In genomic region chr1:200409761-200410565, GRCh38 we compare ENCODE assay signal across 8 cellular contexts. TPM values are rescaled to one million over a fixed set of nuclear protein-coding genes. Genes with fewer than 3 reads are reported as not detected.
A peak's percentile ranks its signal among the peaks of the same experiment; 100 is the strongest.
DNase-seq lines count a peak whose midpoint lies in the region; ATAC-seq and TF ChIP-seq lines count a peak whose summit lies in the region.

Gene ZNF281 (minus strand): TSS chr1:200410036. CDS start chr1:200409705, 331 bp downstream.

- peaks cover 11% of the 10 kb centered on the region for H3K9me3 Mint-ChIP-seq in activated naive CD4-positive, alpha-beta T cell treated with anti-CD3 and anti-CD28 coated beads, Interleukin-2, amount 50 U/mL, for 24 hours

- H3K4me3 Mint-ChIP-seq in activated naive CD4-positive, alpha-beta T cell treated with anti-CD3 and anti-CD28 coated beads, Interleukin-2, amount 50 U/mL, for 24 hours = peak within 1 kb of the TSS; percentile 99

- peaks cover 28% of the 10 kb centered on the region for H3K4me1 ChIP-seq in suprapubic skin

- H3K4me1 Mint-ChIP-seq in activated naive CD4-positive, alpha-beta T cell treated with anti-CD3 and anti-CD28 coated beads, Interleukin-2, amount 50 U/mL, for 24 hours = peaks cover 55% of the 10 kb centered on the region

- TF ChIP-seq EP300 in suprapubic skin (IDR thresholded peaks at IDR 0.05) = no peak

- H3K4me3 ChIP-seq in suprapubic skin = peak within 1 kb of the TSS; percentile 83

- WGBS in suprapubic skin = 0% methylated on average over 51 of the region's 54 CpGs

- no peaks in the 10 kb centered on the region for H3K36me3 ChIP-seq in suprapubic skin

- peaks cover 29% of the 10 kb centered on the region for H3K36me3 Mint-ChIP-seq in activated naive CD4-positive, alpha-beta T cell treated with anti-CD3 and anti-CD28 coated beads, Interleukin-2, amount 50 U/mL, for 24 hours

- DNase-seq in NCI-H1105 (lab: John Stamatoyannopoulos, UW) = peak; percentile 99
- peak; percentile 96 for DNase-seq in SKM-1 (lab: John Stamatoyannopoulos, UW; ENCODE audit: unreplicated experiment)
- DNase-seq in glomerular endothelial cell (ENCODE audit: extremely low read depth, low read depth, low spot score) = peak; percentile 41
- peak; percentile 91 for DNase-seq in occipital lobe (lab: John Stamatoyannopoulos, UW)
- peak; percentile 94 to 95 for DNase-seq in suprapubic skin (ENCODE audit: low spot score in 2 of 2)

- H3K27ac Mint-ChIP-seq in activated naive CD4-positive, alpha-beta T cell treated with anti-CD3 and anti-CD28 coated beads, Interleukin-2, amount 50 U/mL, for 24 hours = peak within 1 kb of the TSS; percentile 99

- no peaks in the 10 kb centered on the region for H3K27me3 Mint-ChIP-seq in activated naive CD4-positive, alpha-beta T cell treated with anti-CD3 and anti-CD28 coated beads, Interleukin-2, amount 50 U/mL, for 24 hours

- TF ChIP-seq POLR2A in GM10847 (IDR thresholded peaks at IDR 0.05; ENCODE audit: extremely low read depth, insufficient read length) = peak; percentile 15
- TF ChIP-seq POLR2A in suprapubic skin (IDR thresholded peaks at IDR 0.05) = no peak

- no peaks in the 10 kb centered on the region for H3K27me3 ChIP-seq in suprapubic skin

- peak; percentile 97 for ATAC-seq in HG02642 (IDR thresholded peaks at IDR 0.05; ENCODE audit: poor library complexity, unreplicated experiment)

- no peak for TF ChIP-seq CTCF in suprapubic skin (IDR thresholded peaks at IDR 0.05)

- H3K27ac ChIP-seq in suprapubic skin = peak within 1 kb of the TSS; percentile 76

- H3K9me3 ChIP-seq in suprapubic skin = no peaks in the 10 kb centered on the region

RNA-seq across cellular contexts. Expression of gene ZNF281, which starts in this region (rescaled TPM):
- 19.0 and 21.2 TPM in 2 replicates for total RNA-seq in glomerular endothelial cell
- total RNA-seq in occipital lobe = 52.4 TPM
- 1 to 10 TPM; 4.5 to 9.4 (median 8.2) TPM for total RNA-seq in suprapubic skin

Comparison
In these comparisons a context has a peak if more than half of its experiments do, and no peak if none do; other contexts are left out.
1. Peak in every context shown above with its lines: DNase-seq, ATAC-seq, H3K4me3 ChIP-seq and H3K27ac ChIP-seq.
2. DNase-seq: peak in every context shown above with its lines; median percentile 99 in NCI-H1105; 96 in SKM-1; 94 in suprapubic skin; 91 in occipital lobe; 41 in glomerular endothelial cell.